ENCODE assay signal across 9 cellular contexts in genomic region chr9:37938121-37938906, GRCh38. TPM values are rescaled to one million over a fixed set of nuclear protein-coding genes. Genes with fewer than 3 reads are reported as not detected.
DNase-seq lines count a peak whose midpoint lies in the region; ATAC-seq, FAIRE-seq and TF ChIP-seq lines count a peak whose summit lies in the region.
"Had no signal": no experiment of that assay in that cellular context is flagged by ENCODE, and none has a peak within 500 bp of the region (broad histone marks: within the 10 kb centered on the region; RNA-seq: fewer than 3 reads in every experiment).

No MANE protein-coding gene starts in this region.

- FAIRE-seq in endothelial cell of umbilical vein (lab: Jason Lieb, UNC) = peak; percentile 98

- no peak overlapping the region for H2AFZ ChIP-seq in endothelial cell of umbilical vein (ENCODE audit: low read depth, low read length)
- H2AFZ ChIP-seq in mesenchymal stem cell (ENCODE audit: low read depth, low read length) = no peak overlapping the region

- H3K36me3 ChIP-seq in NT2/D1 (ENCODE audit: insufficient read depth, insufficient read length, low read length) = peaks cover 80% of the 10 kb centered on the region
- H3K36me3 ChIP-seq in endothelial cell of umbilical vein (ENCODE audit: control insufficient read depth in 2 of 2, extremely low read depth in 1 of 2, insufficient read depth in 2 of 2, low read length in 2 of 2) = no peaks in the 10 kb centered on the region
- peaks cover 23 to 47% of the 10 kb centered on the region in 2 experiments for H3K36me3 ChIP-seq in mesenchymal stem cell (ENCODE audit: control insufficient read depth in 1 of 2, insufficient read depth in 2 of 2, low read depth in 1 of 2, low read length in 2 of 2)
- peaks cover 0 to 4% of the 10 kb centered on the region in 2 donors for H3K36me3 ChIP-seq in gastroesophageal sphincter

- POLR2A ChIA-PET in endothelial cell of umbilical vein (lab: Charles Lee) = no interaction called here

- TF ChIP-seq POLR2A in endothelial cell of umbilical vein (IDR thresholded peaks at IDR 0.05; ENCODE audit: low read depth, low read length) = no peak
- TF ChIP-seq POLR2A in gastroesophageal sphincter (IDR thresholded peaks at IDR 0.05) = no peak

- no peaks in the 10 kb centered on the region for H3K9me3 ChIP-seq in NT2/D1 (ENCODE audit: insufficient read depth, low read length)
- H3K9me3 ChIP-seq in endothelial cell of umbilical vein (replicated peaks; ENCODE audit: control insufficient read depth, insufficient read depth, low read length) = no peaks in the 10 kb centered on the region
- no peaks in the 10 kb centered on the region for H3K9me3 ChIP-seq in mesenchymal stem cell (ENCODE audit: control insufficient read depth, low read length)
- H3K9me3 ChIP-seq in gastroesophageal sphincter = no peaks in the 10 kb centered on the region

- TF ChIP-seq EP300 in gastroesophageal sphincter (IDR thresholded peaks at IDR 0.05) = no peak

- H3K4ac ChIP-seq in mesenchymal stem cell (ENCODE audit: low read depth in 1 of 2, low read length in 2 of 2) = peak overlapping the region; percentile 86 to 95

- H3K27ac ChIP-seq in endothelial cell of umbilical vein (ENCODE audit: insufficient read depth, low read depth, low read length) (peak overlapping the region; percentile 77), mesenchymal stem cell (ENCODE audit: low read length, poor library complexity, severe bottlenecking) (peak overlapping the region; percentile 79), gastroesophageal sphincter (peak overlapping the region in 1 of 4 donors; percentile 14)

- peak overlapping the region in 1 of 2 experiments; percentile 97 for H3K14ac ChIP-seq in mesenchymal stem cell (ENCODE audit: low read length in 2 of 2)

- ATAC-seq in GM18511 (IDR thresholded peaks at IDR 0.05; ENCODE audit: unreplicated experiment) (no peak), gastroesophageal sphincter (no peak), GM21381 (IDR thresholded peaks at IDR 0.05; ENCODE audit: unreplicated experiment) (no peak)

- H3K23ac ChIP-seq in mesenchymal stem cell (ENCODE audit: low read length in 2 of 2) = peak overlapping the region in 1 of 2 experiments; percentile 51

- peaks cover 2% of the 10 kb centered on the region for H3K79me2 ChIP-seq in endothelial cell of umbilical vein (ENCODE audit: control insufficient read depth, insufficient read depth, low read length)

- H4K20me1 ChIP-seq in endothelial cell of umbilical vein (replicated peaks; ENCODE audit: control insufficient read depth, extremely low read depth, insufficient read depth, low read length) = no peaks in the 10 kb centered on the region

- H3K9me1 ChIP-seq in endothelial cell of umbilical vein (replicated peaks; ENCODE audit: control insufficient read depth, extremely low read depth, insufficient read depth, low read length) = no peaks in the 10 kb centered on the region

- H3K9ac ChIP-seq in NT2/D1 (ENCODE audit: insufficient read length, low read depth) = no peak overlapping the region
- H3K9ac ChIP-seq in endothelial cell of umbilical vein (replicated peaks; ENCODE audit: extremely low read depth, insufficient read depth, low read length) = peak overlapping the region; percentile 33
- H3K9ac ChIP-seq in mesenchymal stem cell (ENCODE audit: low read length) = peak overlapping the region; percentile 57

- peak overlapping the region; percentile 45 for H2BK15ac ChIP-seq in mesenchymal stem cell (ENCODE audit: low read depth, poor library complexity, severe bottlenecking)

- H4K8ac ChIP-seq in mesenchymal stem cell (ENCODE audit: low read length) = peak overlapping the region; percentile 88

- DNase-seq in AG09309 (ENCODE audit: low read depth) (peak; percentile 56), NT2/D1 (ENCODE audit: low read depth, low spot score) (peak; percentile 50), endothelial cell of umbilical vein (ENCODE audit: low read depth, low spot score) (peak; percentile 90), mesenchymal stem cell (peak; percentile 94), HT-29 (ENCODE audit: low spot score) (no peak)
- DNase-seq: activated naive CD8-positive, alpha-beta T cell treated with anti-CD3 and anti-CD28 coated beads, Interleukin-2, amount 10 ng/mL, durations not matched to agents 7 days and 5 days had no signal

- WGBS in mesenchymal stem cell = 45% methylated on average over 20 of the region's 22 CpGs
- 35 to 59% methylated on average over 14 of the region's 22 CpGs for WGBS in gastroesophageal sphincter (ENCODE audit: low coverage in 1 of 2), 2 donors

- H2BK12ac ChIP-seq in mesenchymal stem cell (ENCODE audit: low read length in 2 of 2) = peak overlapping the region in 1 of 2 experiments; percentile 96

- CTCF ChIA-PET in endothelial cell of umbilical vein (lab: Charles Lee) = interaction anchor here (0.6 to 3.9 kb wide), 11 partner anchors 9 to 218 kb away, joined by 3 to 23 read pairs (median 3); partner anchors contain the start of gene SHB

- H3K4me3 ChIP-seq in AG09309 (ENCODE audit: control insufficient read depth, low read depth, low read length) (peak overlapping the region; percentile 12), NT2/D1 (ENCODE audit: insufficient read length, low read depth) (no peak overlapping the region), endothelial cell of umbilical vein (replicated peaks in 1 of 3; ENCODE audit: insufficient read depth in 1 of 3, low read depth in 1 of 3, low read length in 3 of 3) (no peak overlapping the region), mesenchymal stem cell (ENCODE audit: insufficient read depth in 1 of 2, low read depth in 1 of 2, low read length in 2 of 2) (peak overlapping the region in 1 of 2 experiments; percentile 43), gastroesophageal sphincter (no peak overlapping the region)

- H2BK5ac ChIP-seq in mesenchymal stem cell (ENCODE audit: low read depth, low read length, poor library complexity, severe bottlenecking) = peak overlapping the region; percentile 77

- H3K4me1 ChIP-seq in NT2/D1 (ENCODE audit: insufficient read depth, insufficient read length) = peaks cover 22% of the 10 kb centered on the region
- H3K4me1 ChIP-seq in endothelial cell of umbilical vein (ENCODE audit: control insufficient read depth, extremely low read depth, insufficient read depth, low read length) = peaks cover 39% of the 10 kb centered on the region
- peaks cover 51% of the 10 kb centered on the region for H3K4me1 ChIP-seq in mesenchymal stem cell (ENCODE audit: control insufficient read depth, insufficient read depth, low read depth, low read length)
- peaks cover 0 to 27% (median 4%) of the 10 kb centered on the region in 3 donors for H3K4me1 ChIP-seq in gastroesophageal sphincter

- H3K27me3 ChIP-seq in NT2/D1 (ENCODE audit: insufficient read depth, insufficient read length) = no peaks in the 10 kb centered on the region
- no peaks in the 10 kb centered on the region for H3K27me3 ChIP-seq in endothelial cell of umbilical vein (ENCODE audit: control insufficient read depth in 2 of 2, insufficient read depth in 2 of 2, low read length in 2 of 2)
- H3K27me3 ChIP-seq in mesenchymal stem cell (ENCODE audit: control insufficient read depth in 1 of 2, insufficient read depth in 1 of 2, low read length in 2 of 2) = no peaks in the 10 kb centered on the region
- no peaks in the 10 kb centered on the region for H3K27me3 ChIP-seq in gastroesophageal sphincter

- peak overlapping the region; percentile 83 for H4K91ac ChIP-seq in mesenchymal stem cell (ENCODE audit: low read length)

- H2BK120ac ChIP-seq in mesenchymal stem cell (ENCODE audit: low read depth, low read length) = peak overlapping the region; percentile 91

- no TSS peak for BruUV-seq in endothelial cell of umbilical vein (replicated peaks; lab: Mats Ljungman, UMichigan)

- intact Hi-C loops in endothelial cell of umbilical vein (cut with micrococcal nuclease) = loop anchor here (1.0 to 2.0 kb wide), 4 partner anchors 9 to 26 kb away; no protein-coding TSS in a partner anchor

- H3K4me2 ChIP-seq in endothelial cell of umbilical vein (ENCODE audit: insufficient read depth, low read length) (peak overlapping the region; percentile 34), mesenchymal stem cell (ENCODE audit: low read length, poor library complexity, severe bottlenecking) (no peak overlapping the region)

- TF ChIP-seq CTCF in AG09309 (IDR thresholded peaks at IDR 0.05; ENCODE audit: control insufficient read depth, insufficient read depth, low read depth, low read length, missing control alignments) = no peak
- TF ChIP-seq CTCF in endothelial cell of umbilical vein (IDR thresholded peaks at IDR 0.05; ENCODE audit: extremely low read depth in 1 of 2, insufficient read depth in 1 of 2, low read depth in 1 of 2, low read length in 2 of 2) = no peak
- no peak for TF ChIP-seq CTCF in gastroesophageal sphincter (IDR thresholded peaks at IDR 0.05)

- dilution Hi-C loops in endothelial cell of umbilical vein (cut with MboI; ENCODE audit: extremely low pct_ligation_motif_present, low sequenced_read_pairs) = no loop called here

- peak overlapping the region; percentile 73 for H2AK5ac ChIP-seq in mesenchymal stem cell (ENCODE audit: low read length, severe bottlenecking)

- H3K18ac ChIP-seq in mesenchymal stem cell (ENCODE audit: low read depth in 1 of 2, low read length in 2 of 2) = peak overlapping the region; percentile 96 to 97

- peaks cover 17% of the 10 kb centered on the region for H3K79me1 ChIP-seq in mesenchymal stem cell (replicated peaks; ENCODE audit: low read length, poor library complexity, severe bottlenecking)

TF ChIP-seq in endothelial cell of umbilical vein, 7 proteins besides CTCF, POLR2A, EP300 and RAD21 (continues in another document):
- TF ChIP-seq GATA2 (IDR thresholded peaks at IDR 0.05; ENCODE audit: insufficient read depth, insufficient read length, low read depth, low read length) (peak; percentile 35), EZH2 (IDR thresholded peaks at IDR 0.05; ENCODE audit: borderline replicate concordance, low read depth, low read length, severe bottlenecking) (no peak), MAX (IDR thresholded peaks at IDR 0.05; ENCODE audit: insufficient read depth, insufficient read length) (peak; percentile 43)

RNA-seq across cellular contexts. Expression of gene SLC25A51, which starts 34.4 kb away (rescaled TPM):
- total RNA-seq in endothelial cell of umbilical vein (36.2 and 38.3 TPM in 2 replicates), gastroesophageal sphincter (10 to 100 TPM; 27.5 to 43.9 (median 35.8) TPM)
- polyA plus RNA-seq in endothelial cell of umbilical vein = 14.8 and 15.4 TPM in 2 replicates
- 17.0 and 17.2 TPM in 2 replicates for polyA plus RNA-seq in endothelial cell of umbilical vein (2011; cell fraction: cytosol; rRNA removed)
- polyA plus RNA-seq in endothelial cell of umbilical vein (2011; cell fraction: nucleus; rRNA removed) = 13.2 and 17.7 TPM in 2 replicates
- 14.1 and 21.7 TPM in 2 replicates for polyA plus RNA-seq in endothelial cell of umbilical vein (2012)
- polyA minus RNA-seq in endothelial cell of umbilical vein = 62.4 and 62.5 TPM in 2 replicates
- 19.7 TPM for polyA minus RNA-seq in endothelial cell of umbilical vein (2011; cell fraction: cytosol; rRNA and poly(A)+ RNA removed)
- 23.3 and 28.9 TPM in 2 replicates for polyA minus RNA-seq in endothelial cell of umbilical vein (2011; cell fraction: nucleus; rRNA and poly(A)+ RNA removed)
- 25.1 TPM for polyA plus RNA-seq in mesenchymal stem cell (2013, experiment 1 of 2)
- polyA plus RNA-seq in mesenchymal stem cell (2013, experiment 2 of 2) = 24.0 TPM
- total RNA-seq in HT-29 (2014; rRNA removed; shearing (Covaris generic)) = 8.5 and 9.9 TPM in 2 replicates
